In the genomic region with DNA sequence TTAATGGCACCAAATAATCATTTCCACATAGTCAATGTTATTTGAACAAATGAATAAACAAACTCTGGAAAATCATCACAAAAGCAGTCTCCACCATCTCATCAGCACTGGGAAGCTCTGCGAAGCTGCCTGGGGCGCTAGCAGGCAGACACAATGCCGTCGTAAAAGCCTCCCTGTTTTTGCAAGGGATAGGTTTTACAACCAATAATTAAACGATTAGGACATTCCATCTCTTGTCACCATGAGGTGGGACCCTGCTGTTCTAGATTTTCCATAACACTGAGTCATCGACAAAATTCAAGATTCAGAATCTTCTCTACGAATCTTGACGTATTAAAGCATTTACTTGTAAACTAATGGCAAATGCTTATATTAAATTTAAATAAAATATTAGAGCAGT, we compare ENCODE assay signal across 21 cellular contexts.
"Had no signal": no experiment of that assay in that cellular context is flagged by ENCODE, and none has a peak within 500 bp of the region (broad histone marks: within the 10 kb centered on the region; RNA-seq: fewer than 3 reads in every experiment).

No MANE protein-coding gene starts in this region.

- H3K4me3 Mint-ChIP-seq: activated CD8-positive, alpha-beta memory T cell treated with anti-CD3 and anti-CD28 coated beads, Interleukin-2, amount 10 ng/mL, durations not matched to agents 7 days and 5 days; activated naive CD8-positive, alpha-beta T cell treated with anti-CD3 and anti-CD28 coated beads, Interleukin-2, amount 10 ng/mL, durations not matched to agents 7 days and 5 days; endodermal cell; naive thymus-derived CD8-positive, alpha-beta T cell had no signal

- DNase-seq: activated CD4-positive, alpha-beta T cell treated with anti-CD3 and anti-CD28 coated beads, Interleukin-2, amount 50 U/mL, for 48 hours; activated CD4-positive, CD25-positive, alpha-beta regulatory T cell treated with anti-CD3 and anti-CD28 coated beads, Interleukin-2, amount 50 U/mL, for 72 hours; activated CD8-positive, alpha-beta memory T cell treated with anti-CD3 and anti-CD28 coated beads, Interleukin-2, amount 10 ng/mL, durations not matched to agents 7 days and 5 days; activated effector memory CD4-positive, alpha-beta T cell treated with anti-CD3 and anti-CD28 coated beads, Interleukin-2, amount 50 U/mL, for 16 hours; activated naive CD8-positive, alpha-beta T cell treated with anti-CD3 and anti-CD28 coated beads, Interleukin-2, amount 10 ng/mL, durations not matched to agents 7 days and 5 days; activated T-cell treated with anti-CD3 and anti-CD28 coated beads, Interleukin-2, amount 50 U/mL, for 24 hours; anterior cingulate cortex; dermis blood vessel endothelial cell; endodermal cell; erythroblast; hypothalamus; left colon; mucosa of descending colon; naive thymus-derived CD8-positive, alpha-beta T cell; nucleus accumbens; stimulated activated CD4-positive, alpha-beta T cell treated with anti-CD3 and anti-CD28 coated beads, Interleukin-12 subunit alpha, Interleukin-12 subunit beta, amount 100 ng/mL, for 4 hours; stimulated activated CD4-positive, alpha-beta T cell treated with anti-CD3 and anti-CD28 coated beads, Interleukin-2, amount 100 ng/mL, for 48 hours; stimulated activated CD8-positive, alpha-beta memory T cell treated with anti-CD3 and anti-CD28 coated beads, Interleukin-4, amount 100 ng/mL, for 48 hours; stimulated activated naive CD8-positive, alpha-beta T cell treated with anti-CD3 and anti-CD28 coated beads, Interleukin-15, Interleukin-2, amounts not matched to agents 100 U/mL and 50 U/mL, for 24 hours; testis had no signal

- H3K4me3 ChIP-seq: mucosa of descending colon, prostate gland, testis had no signal

- H3K9me3 Mint-ChIP-seq: activated naive CD8-positive, alpha-beta T cell treated with anti-CD3 and anti-CD28 coated beads, Interleukin-2, amount 10 ng/mL, durations not matched to agents 7 days and 5 days; activated T-cell treated with anti-CD3 and anti-CD28 coated beads, Interleukin-2, amount 50 U/mL, for 24 hours; endodermal cell; naive thymus-derived CD8-positive, alpha-beta T cell had no signal

- H3K36me3 ChIP-seq: prostate gland had no signal

- H3K27ac ChIP-seq: prostate gland, testis had no signal

- H3K9me3 ChIP-seq: mucosa of descending colon, prostate gland, testis had no signal

- H3K36me3 Mint-ChIP-seq: naive thymus-derived CD8-positive, alpha-beta T cell had no signal

- H3K27me3 ChIP-seq: testis had no signal

- H3K27ac Mint-ChIP-seq: activated CD8-positive, alpha-beta memory T cell treated with anti-CD3 and anti-CD28 coated beads, Interleukin-2, amount 10 ng/mL, durations not matched to agents 7 days and 5 days; endodermal cell; naive thymus-derived CD8-positive, alpha-beta T cell had no signal
